ENCODE assay signal across 12 cellular contexts in genomic region chr10:68469838-68470237, GRCh38. TPM values are rescaled to one million over a fixed set of nuclear protein-coding genes. Genes with fewer than 3 reads are reported as not detected.
A peak's percentile ranks its signal among the peaks of the same experiment; 100 is the strongest.
DNase-seq lines count a peak whose midpoint lies in the region; ATAC-seq and TF ChIP-seq lines count a peak whose summit lies in the region.
"Had no signal": no experiment of that assay in that cellular context is flagged by ENCODE, and none has a peak within 500 bp of the region (broad histone marks: within the 10 kb centered on the region; RNA-seq: fewer than 3 reads in every experiment).

No MANE protein-coding gene starts in this region.

- H3K4me3 ChIP-seq in KMS-11 (IDR thresholded peaks at IDR 0.05; ENCODE audit: insufficient read depth, low read depth, low read length) (no peak overlapping the region), neuron (ENCODE audit: low read length) (peak overlapping the region; percentile 88), dorsolateral prefrontal cortex (no peak overlapping the region)

- no peak overlapping the region for H3K27ac ChIP-seq in KMS-11
- H3K27ac ChIP-seq in dorsolateral prefrontal cortex, result no peak overlapping the region

- H3K4me1 Mint-ChIP-seq in T-helper 1 cell treated with Interleukin-12 subunit alpha and Interleukin-12 subunit beta and Interleukin-4 antibody, amounts not matched to agents 30 μg/mL and 1 μg/mL, for 36 hours (ENCODE audit: low read depth), result peaks cover 24% of the 10 kb centered on the region
- H3K4me1 Mint-ChIP-seq in activated naive CD8-positive, alpha-beta T cell treated with anti-CD3 and anti-CD28 coated beads, Interleukin-2, amount 10 ng/mL, durations not matched to agents 7 days and 5 days, result peaks cover 22% of the 10 kb centered on the region

- no peaks in the 10 kb centered on the region for H3K27me3 ChIP-seq in KMS-11 (ENCODE audit: insufficient read depth, low read depth)
- no peaks in the 10 kb centered on the region for H3K27me3 ChIP-seq in neuron (ENCODE audit: insufficient read depth, low read length)
- H3K27me3 ChIP-seq in dorsolateral prefrontal cortex, result no peaks in the 10 kb centered on the region

- POLR2A ChIA-PET in activated naive CD8-positive, alpha-beta T cell treated with anti-CD3 and anti-CD28 coated beads, Interleukin-2, amount 10 ng/mL, durations not matched to agents 7 days and 5 days (lab: Charles Lee), result no interaction called here

- no peak overlapping the region for H3K27ac Mint-ChIP-seq in T-helper 1 cell treated with Interleukin-12 subunit alpha and Interleukin-12 subunit beta and Interleukin-4 antibody, amounts not matched to agents 30 μg/mL and 1 μg/mL, for 36 hours
- no peak overlapping the region for H3K27ac Mint-ChIP-seq in activated naive CD8-positive, alpha-beta T cell treated with anti-CD3 and anti-CD28 coated beads, Interleukin-2, amount 10 ng/mL, durations not matched to agents 7 days and 5 days

- no peaks in the 10 kb centered on the region; the same call in 1 of the 2 replicates for H3K36me3 ChIP-seq in KMS-11 (ENCODE audit: insufficient read depth)
- H3K36me3 ChIP-seq in neuron (ENCODE audit: insufficient read depth, low read length), result peaks cover 25% of the 10 kb centered on the region

- peaks cover 14% of the 10 kb centered on the region for H3K36me3 Mint-ChIP-seq in T-helper 1 cell treated with Interleukin-12 subunit alpha and Interleukin-12 subunit beta and Interleukin-4 antibody, amounts not matched to agents 30 μg/mL and 1 μg/mL, for 36 hours (ENCODE audit: low read depth)
- peaks cover 17% of the 10 kb centered on the region for H3K36me3 Mint-ChIP-seq in activated naive CD8-positive, alpha-beta T cell treated with anti-CD3 and anti-CD28 coated beads, Interleukin-2, amount 10 ng/mL, durations not matched to agents 7 days and 5 days

- H4K20me1 ChIP-seq in KMS-11 (ENCODE audit: insufficient read depth), result no peaks in the 10 kb centered on the region

- peak overlapping the region; percentile 98 for H3K4me3 Mint-ChIP-seq in T-helper 1 cell treated with Interleukin-12 subunit alpha and Interleukin-12 subunit beta and Interleukin-4 antibody, amounts not matched to agents 30 μg/mL and 1 μg/mL, for 36 hours
- H3K4me3 Mint-ChIP-seq in activated naive CD8-positive, alpha-beta T cell treated with anti-CD3 and anti-CD28 coated beads, Interleukin-2, amount 10 ng/mL, durations not matched to agents 7 days and 5 days, result peak overlapping the region; percentile 98

- H2AFZ ChIP-seq in KMS-11 (ENCODE audit: low read depth) (no peak overlapping the region), neuron (ENCODE audit: low read depth, low read length) (no peak overlapping the region)

- no peak for ATAC-seq in activated naive CD8-positive, alpha-beta T cell treated with anti-CD3 and anti-CD28 coated beads, Interleukin-2, amount 10 ng/mL, durations not matched to agents 7 days and 5 days (ENCODE audit: low read depth)
- ATAC-seq in HG03432 (IDR thresholded peaks at IDR 0.05; ENCODE audit: unreplicated experiment), result no peak

- H3K4me1 ChIP-seq in KMS-11 (ENCODE audit: low read depth, poor library complexity, severe bottlenecking) (peaks cover 17% of the 10 kb centered on the region), neuron (ENCODE audit: insufficient read depth, low read length) (peaks cover 8% of the 10 kb centered on the region)

- H3K4me2 ChIP-seq in KMS-11, result peak overlapping the region; percentile 76

- DNase-seq in T-helper 1 cell (no peak), iPS-NIHi11 (ENCODE audit: low spot score) (no peak), dorsolateral prefrontal cortex (no peak)
- DNase-seq in activated naive CD8-positive, alpha-beta T cell treated with anti-CD3 and anti-CD28 coated beads, Interleukin-2, amount 10 ng/mL, durations not matched to agents 7 days and 5 days, result no peak
- DNase-seq: activated CD4-positive, CD25-positive, alpha-beta regulatory T cell; SHP77; stimulated activated CD4-positive, alpha-beta T cell treated with anti-CD3 and anti-CD28 coated beads, Interleukin-4, amount 100 ng/mL, for 4 hours; substantia nigra had no signal

- no peaks in the 10 kb centered on the region for H3K27me3 Mint-ChIP-seq in T-helper 1 cell treated with Interleukin-12 subunit alpha and Interleukin-12 subunit beta and Interleukin-4 antibody, amounts not matched to agents 30 μg/mL and 1 μg/mL, for 36 hours (ENCODE audit: low read depth)
- H3K27me3 Mint-ChIP-seq in activated naive CD8-positive, alpha-beta T cell treated with anti-CD3 and anti-CD28 coated beads, Interleukin-2, amount 10 ng/mL, durations not matched to agents 7 days and 5 days, result no peaks in the 10 kb centered on the region

- no peaks in the 10 kb centered on the region for H3K9me3 ChIP-seq in neuron (ENCODE audit: low read length)

- peaks cover 40% of the 10 kb centered on the region for H3K79me2 ChIP-seq in KMS-11 (ENCODE audit: insufficient read depth, low read depth)

- no peak overlapping the region for H3K9ac ChIP-seq in KMS-11

- H3K9me3 Mint-ChIP-seq in T-helper 1 cell treated with Interleukin-12 subunit alpha and Interleukin-12 subunit beta and Interleukin-4 antibody, amounts not matched to agents 30 μg/mL and 1 μg/mL, for 36 hours, result no peaks in the 10 kb centered on the region
- no peaks in the 10 kb centered on the region for H3K9me3 Mint-ChIP-seq in activated naive CD8-positive, alpha-beta T cell treated with anti-CD3 and anti-CD28 coated beads, Interleukin-2, amount 10 ng/mL, durations not matched to agents 7 days and 5 days

- intact Hi-C loops in dorsolateral prefrontal cortex (cut with DNase I), result no loop called here

- TF ChIP-seq CTCF in KMS-11 (conservative IDR thresholded peaks at IDR 0.05; ENCODE audit: low read depth, low read length) (no peak), dorsolateral prefrontal cortex (IDR thresholded peaks at IDR 0.05 in 54 of 56, conservative IDR thresholded peaks at IDR 0.05 in 2 of 56; ENCODE audit: low read depth in 1 of 56, partially characterized antibody in 56 of 56) (no peak)

RNA-seq across cellular contexts. Expression of gene DNA2, which starts 1.9 kb away (rescaled TPM):
- 10 to 100 TPM; 35.0 to 36.1 TPM for total RNA-seq in activated naive CD8-positive, alpha-beta T cell treated with anti-CD3 and anti-CD28 coated beads, Interleukin-2, amount 10 ng/mL, durations not matched to agents 7 days and 5 days
- 10 to 100 TPM in 92 of 120 experiments, 1 to 10 TPM in 28; 5.6 to 23.6 (median 12.6) TPM for total RNA-seq in dorsolateral prefrontal cortex

RNA-seq across cellular contexts. Expression of gene SLC25A16, which starts 57.5 kb away (rescaled TPM):
- total RNA-seq in activated naive CD8-positive, alpha-beta T cell treated with anti-CD3 and anti-CD28 coated beads, Interleukin-2, amount 10 ng/mL, durations not matched to agents 7 days and 5 days, result 10 to 100 TPM; 17.8 to 18.9 TPM
- 100 to 1,000 TPM in 1 of 120 experiments, 10 to 100 TPM in 119; 40.7 to 100 (median 67.1) TPM for total RNA-seq in dorsolateral prefrontal cortex
